ENCODE assay signal across 9 cellular contexts in the genomic region with DNA sequence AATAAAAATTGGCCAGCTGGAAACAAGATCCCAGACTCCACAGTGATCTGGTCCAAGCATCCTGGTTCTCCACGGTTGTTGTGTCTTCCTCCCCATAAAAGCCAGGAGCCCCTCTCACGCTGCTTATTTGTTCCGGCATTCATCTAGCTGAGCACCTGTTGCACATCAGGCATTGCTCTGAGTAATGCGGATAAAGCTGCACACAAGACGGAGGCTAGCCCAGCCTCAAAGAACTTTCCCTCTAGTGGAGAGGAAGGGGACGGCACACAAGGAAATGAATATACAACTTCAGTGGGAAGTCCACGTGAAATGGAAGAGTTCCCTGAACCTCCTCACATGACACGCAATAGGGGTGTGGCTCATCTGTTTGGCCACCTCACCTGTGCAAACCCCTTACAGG. TPM values are rescaled to one million over a fixed set of nuclear protein-coding genes. Genes with fewer than 3 reads are reported as not detected.
DNase-seq lines count a peak whose midpoint lies in the region; ATAC-seq and TF ChIP-seq lines count a peak whose summit lies in the region.
"Had no signal": no experiment of that assay in that cellular context is flagged by ENCODE, and none has a peak within 500 bp of the region (broad histone marks: within the 10 kb centered on the region; RNA-seq: fewer than 3 reads in every experiment).

No MANE protein-coding gene starts in this region.

- peaks cover 4 to 17% of the 10 kb centered on the region in 2 donors for H3K27me3 Mint-ChIP-seq in stimulated activated naive B cell treated with anti-CD40 and anti-IgM and Interleukin-4, amounts not matched to agents 10 μg/mL and 1 μg/mL and 100 μg/mL, for 72 hours

- H3K4me2 ChIP-seq in GM23248 (ENCODE audit: unreplicated experiment) (no peak overlapping the region), hepatocyte (no peak overlapping the region)

- H3K27ac ChIP-seq in AG04450 (ENCODE audit: low read depth, low read length) (no peak overlapping the region), GM23248 (no peak overlapping the region), hepatocyte (no peak overlapping the region)

- H3K27me3 ChIP-seq in AG04450 (ENCODE audit: control insufficient read depth, insufficient read depth, low read length): peaks cover 7% of the 10 kb centered on the region
- H3K27me3 ChIP-seq in GM23248 (replicated peaks; ENCODE audit: insufficient read depth): peaks cover 16% of the 10 kb centered on the region; the same call in 1 of the 2 replicates
- no peaks in the 10 kb centered on the region for H3K27me3 ChIP-seq in hepatocyte

- no peak for DNase-seq in AG04450 (ENCODE audit: low read depth, low spot score)
- DNase-seq in GM23248: peak; percentile 71
- peak; percentile 23 for DNase-seq in hepatocyte (ENCODE audit: low spot score)
- no peak for DNase-seq in C1 segment of cervical spinal cord (lab: John Stamatoyannopoulos, UW)
- no peak for DNase-seq in stimulated activated naive B cell treated with anti-CD40 and anti-IgM and Interleukin-4, amounts not matched to agents 10 μg/mL and 1 μg/mL and 100 μg/mL, for 72 hours
- no peak for DNase-seq in putamen (ENCODE audit: low spot score)
- DNase-seq: activated B cell treated with CpG ODN at 0.5 μM for 24 hours had no signal

- H3K79me2 ChIP-seq in GM23248 (ENCODE audit: insufficient read depth) (no peaks in the 10 kb centered on the region), hepatocyte (no peaks in the 10 kb centered on the region)

- in situ Hi-C loops in GM23248 (cut with MboI): no loop called here

- H4K20me1 ChIP-seq in GM23248 (ENCODE audit: insufficient read depth): no peaks in the 10 kb centered on the region
- H4K20me1 ChIP-seq in hepatocyte (ENCODE audit: insufficient read depth, poor library complexity, severe bottlenecking): no peaks in the 10 kb centered on the region

- no peaks in the 10 kb centered on the region for H3F3A ChIP-seq in GM23248 (ENCODE audit: insufficient read depth)

- H3K36me3 ChIP-seq in GM23248 (ENCODE audit: low read depth) (no peaks in the 10 kb centered on the region), hepatocyte (replicated peaks; ENCODE audit: insufficient read depth, low read depth) (no peaks in the 10 kb centered on the region)

- CTCF ChIA-PET in AG04450 (lab: Charles Lee): interaction anchor here (1.1 to 1.5 kb wide), 2 partner anchors 269 to 629 kb away, joined by 3 to 7 read pairs; no protein-coding TSS in a partner anchor

- ATAC-seq in SK-N-SH treated with all-trans-retinoic acid at 6 μM for 48 hours (peak; percentile 79), GM18868 (IDR thresholded peaks at IDR 0.05; ENCODE audit: unreplicated experiment) (no peak)
- ATAC-seq in stimulated activated naive B cell treated with anti-CD40 and anti-IgM and Interleukin-4, amounts not matched to agents 10 μg/mL and 1 μg/mL and 100 μg/mL, for 72 hours (replicated peaks): no peak

- no peak overlapping the region for H3K4me3 ChIP-seq in AG04450 (ENCODE audit: low read depth, low read length)
- no peak overlapping the region for H3K4me3 ChIP-seq in GM23248
- H3K4me3 ChIP-seq in hepatocyte: no peak overlapping the region

- H3K9me3 Mint-ChIP-seq in stimulated activated naive B cell treated with anti-CD40 and anti-IgM and Interleukin-4, amounts not matched to agents 10 μg/mL and 1 μg/mL and 100 μg/mL, for 72 hours: peaks cover 0 to 3% of the 10 kb centered on the region in 2 donors
- H3K9me3 Mint-ChIP-seq: activated B cell treated with CpG ODN at 0.5 μM for 24 hours had no signal

- TF ChIP-seq CTCF in AG04450 (IDR thresholded peaks at IDR 0.05; ENCODE audit: low read depth, low read length) (peak; percentile 58), hepatocyte (IDR thresholded peaks at IDR 0.05; ENCODE audit: poor library complexity) (peak; percentile 29)

- H3K4me1 ChIP-seq in GM23248 (ENCODE audit: insufficient read depth) (no peaks in the 10 kb centered on the region), hepatocyte (ENCODE audit: insufficient read depth) (no peaks in the 10 kb centered on the region)

- no peaks in the 10 kb centered on the region for H3K9me2 ChIP-seq in GM23248 (ENCODE audit: insufficient read depth)
- no peaks in the 10 kb centered on the region for H3K9me2 ChIP-seq in hepatocyte (replicated peaks; ENCODE audit: insufficient read depth)

- H3K9ac ChIP-seq in GM23248: no peak overlapping the region

- H2AFZ ChIP-seq in GM23248: no peak overlapping the region
- no peak overlapping the region for H2AFZ ChIP-seq in hepatocyte

- WGBS in GM23248 (ENCODE audit: low coverage in 1 of 2, low lambda C conversion rate in 2 of 2, missing lambda C conversion rate in 2 of 2), 2 experiments: 36 to 44% methylated on average over 8 of the region's 8 CpGs
- WGBS in hepatocyte (ENCODE audit: low lambda C conversion rate, missing lambda C conversion rate): 72% methylated on average over 8 of the region's 8 CpGs

- H3K36me3 Mint-ChIP-seq in stimulated activated naive B cell treated with anti-CD40 and anti-IgM and Interleukin-4, amounts not matched to agents 10 μg/mL and 1 μg/mL and 100 μg/mL, for 72 hours: peaks cover 7 to 15% of the 10 kb centered on the region in 2 donors

- POLR2A ChIA-PET in AG04450 (lab: Yijun Ruan, JAX): no interaction called here

- H3K4me1 Mint-ChIP-seq in stimulated activated naive B cell treated with anti-CD40 and anti-IgM and Interleukin-4, amounts not matched to agents 10 μg/mL and 1 μg/mL and 100 μg/mL, for 72 hours: no peaks in the 10 kb centered on the region
- H3K4me1 Mint-ChIP-seq: activated B cell treated with CpG ODN at 0.5 μM for 24 hours had no signal

- no peaks in the 10 kb centered on the region for H3K9me3 ChIP-seq in AG04450 (ENCODE audit: control insufficient read depth, insufficient read depth, low read length)
- H3K9me3 ChIP-seq in GM23248 (ENCODE audit: low read depth): no peaks in the 10 kb centered on the region
- no peaks in the 10 kb centered on the region for H3K9me3 ChIP-seq in hepatocyte (ENCODE audit: low read depth)

- H3K4me3 Mint-ChIP-seq in stimulated activated naive B cell treated with anti-CD40 and anti-IgM and Interleukin-4, amounts not matched to agents 10 μg/mL and 1 μg/mL and 100 μg/mL, for 72 hours: no peak overlapping the region
- H3K4me3 Mint-ChIP-seq: activated B cell treated with CpG ODN at 0.5 μM for 24 hours had no signal

- H3K27ac Mint-ChIP-seq in stimulated activated naive B cell treated with anti-CD40 and anti-IgM and Interleukin-4, amounts not matched to agents 10 μg/mL and 1 μg/mL and 100 μg/mL, for 72 hours: no peak overlapping the region
- H3K27ac Mint-ChIP-seq: activated B cell treated with CpG ODN at 0.5 μM for 24 hours had no signal

TF ChIP-seq in SK-N-SH treated with all-trans-retinoic acid at 6 μM for 48 hours, 23 proteins besides CTCF, POLR2A, EP300 and RAD21 (continues in another document):
- TF ChIP-seq ZNF8 (CRISPR knock-in tag; IDR thresholded peaks at IDR 0.05) (no peak), ARNTL (CRISPR knock-in tag; IDR thresholded peaks at IDR 0.05; ENCODE audit: borderline replicate concordance, low read depth) (no peak), TCF4 (CRISPR knock-in tag; IDR thresholded peaks at IDR 0.05; ENCODE audit: borderline replicate concordance) (no peak), CSRNP3 (CRISPR knock-in tag; IDR thresholded peaks at IDR 0.05) (no peak), CREB5 (CRISPR knock-in tag; IDR thresholded peaks at IDR 0.05; ENCODE audit: low read depth) (no peak), RARB (CRISPR knock-in tag; IDR thresholded peaks at IDR 0.05) (no peak), ZC3H10 (CRISPR knock-in tag; IDR thresholded peaks at IDR 0.05) (no peak), ZFP30 (CRISPR knock-in tag; IDR thresholded peaks at IDR 0.05) (no peak)

RNA-seq across cellular contexts. Expression of gene NXT1, which starts 30.3 kb away (rescaled TPM):
- 17.9 and 19.5 TPM in 2 replicates for polyA plus RNA-seq in AG04450 (2011; rRNA removed)
- polyA minus RNA-seq in AG04450 (2011; rRNA and poly(A)+ RNA removed): 9.3 and 13.0 TPM in 2 replicates
- total RNA-seq in GM23248 (2014; rRNA removed; shearing (Covaris generic)): 31.5 and 31.7 TPM in 2 replicates
- 28.5 and 29.8 TPM in 2 replicates for polyA plus RNA-seq in GM23248 (2016; fragmentation: Nextera tagmentation; extraction: Ambion mirVana)
- 29.7 and 30.9 TPM in 2 replicates for total RNA-seq in hepatocyte
- 36.3 and 38.1 TPM in 2 replicates for polyA plus RNA-seq in hepatocyte

RNA-seq across cellular contexts. Expression of gene GZF1, which starts 41.7 kb away (rescaled TPM):
- polyA plus RNA-seq in AG04450 (2011; rRNA removed): 14.3 and 17.2 TPM in 2 replicates
- 39.1 and 55.4 TPM in 2 replicates for polyA minus RNA-seq in AG04450 (2011; rRNA and poly(A)+ RNA removed)
- 11.0 and 12.3 TPM in 2 replicates for total RNA-seq in GM23248 (2014; rRNA removed; shearing (Covaris generic))
- polyA plus RNA-seq in GM23248 (2016; fragmentation: Nextera tagmentation; extraction: Ambion mirVana): 5.9 and 6.3 TPM in 2 replicates
- total RNA-seq in hepatocyte: 15.5 and 17.8 TPM in 2 replicates
- 7.4 and 8.8 TPM in 2 replicates for polyA plus RNA-seq in hepatocyte

Comparison
In these comparisons a context has a peak if more than half of its experiments do, and no peak if none do; other contexts are left out.
1. DNase-seq: peak in GM23248 (single experiment) and hepatocyte (single experiment); none in AG04450 (single experiment), C1 segment of cervical spinal cord (0 of 14), stimulated activated naive B cell treated with anti-CD40 and anti-IgM and Interleukin-4, amounts not matched to agents 10 μg/mL and 1 μg/mL and 100 μg/mL, for 72 hours (single experiment) and putamen (single experiment).